23 cellular contexts compared by ENCODE assay signal in genomic region chr13:28590450-28590849, GRCh38.
"Had no signal": no experiment of that assay in that cellular context is flagged by ENCODE, and none has a peak within 500 bp of the region (broad histone marks: within the 10 kb centered on the region; RNA-seq: fewer than 3 reads in every experiment).

No MANE protein-coding gene starts in this region.

- H3K27ac ChIP-seq: adrenal gland, PC-9, SK-N-MC had no signal

- H3K27me3 ChIP-seq: MG63 had no signal

- H3K36me3 ChIP-seq: adrenal gland, MG63 had no signal

- H3K4me1 ChIP-seq: adrenal gland had no signal

- H3K4me3 ChIP-seq: adrenal gland, MG63, PC-9, SK-N-MC had no signal

- ATAC-seq: activated T-cell treated with anti-CD3 and anti-CD28 coated beads, Interleukin-2, amount 50 U/mL, for 72 hours; WTC11 had no signal

- H3K9me3 ChIP-seq: adrenal gland, MG63 had no signal

- DNase-seq: activated CD4-positive, alpha-beta memory T cell treated with anti-CD3 and anti-CD28 coated beads, Interleukin-2, amount 10 ng/mL, durations not matched to agents 7 days and 5 days; activated CD4-positive, alpha-beta T cell treated with anti-CD3 and anti-CD28 coated beads for 1 hour; activated CD4-positive, alpha-beta T cell treated with anti-CD3 and anti-CD28 coated beads, Interleukin-2, amount 10 ng/mL, durations not matched to agents 24 days and 14 days; activated gamma-delta T cell treated with Interleukin-2 at 50 U/mL for 16 hours; activated naive CD4-positive, alpha-beta T cell treated with anti-CD3 and anti-CD28 coated beads, Interleukin-2, amount 50 U/mL, for 16 hours; activated naive CD8-positive, alpha-beta T cell treated with anti-CD3 and anti-CD28 coated beads, Interleukin-2, amount 10 ng/mL, durations not matched to agents 7 days and 5 days; activated T-cell treated with anti-CD3 and anti-CD28 coated beads, Interleukin-2, amount 50 U/mL, for 72 hours; adrenal gland; aorta; cortex of kidney; KG1; MG63; NCI-H1105 treated with DMSO at 0.1 percent for 48 hours; NCI-H1436 treated with DMSO at 0.1 percent for 48 hours; NCI-H187; NCI-H2081; NCI-H446; NCI-H524; PC-9; SHP77 treated with DMSO at 0.1 percent for 48 hours; T-helper 9 cell had no signal
